In the genomic region with DNA sequence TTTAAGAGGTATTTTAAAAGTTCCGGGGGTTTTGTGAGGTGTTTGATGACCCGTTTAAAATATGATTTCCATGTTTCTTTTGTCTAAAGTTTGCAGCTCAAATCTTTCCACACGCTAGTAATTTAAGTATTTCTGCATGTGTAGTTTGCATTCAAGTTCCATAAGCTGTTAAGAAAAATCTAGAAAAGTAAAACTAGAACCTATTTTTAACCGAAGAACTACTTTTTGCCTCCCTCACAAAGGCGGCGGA, we compare ENCODE assay signal across 1 cellular context.
A peak's percentile ranks its signal among the peaks of the same experiment; 100 is the strongest.
TF ChIP-seq lines count a peak whose summit lies in the region.

No MANE protein-coding gene starts in this region.

TF ChIP-seq in H1, 55 proteins besides CTCF, POLR2A, EP300 and RAD21:
- TF ChIP-seq TEAD4 (IDR thresholded peaks at IDR 0.05; ENCODE audit: low read depth, low read length) (no peak), JUN (IDR thresholded peaks at IDR 0.05; ENCODE audit: low read depth, low read length) (peak; percentile 63; the same call in 1 of the 2 replicates)
